Comparison of ENCODE assay signal across 6 cellular contexts in the genomic region with DNA sequence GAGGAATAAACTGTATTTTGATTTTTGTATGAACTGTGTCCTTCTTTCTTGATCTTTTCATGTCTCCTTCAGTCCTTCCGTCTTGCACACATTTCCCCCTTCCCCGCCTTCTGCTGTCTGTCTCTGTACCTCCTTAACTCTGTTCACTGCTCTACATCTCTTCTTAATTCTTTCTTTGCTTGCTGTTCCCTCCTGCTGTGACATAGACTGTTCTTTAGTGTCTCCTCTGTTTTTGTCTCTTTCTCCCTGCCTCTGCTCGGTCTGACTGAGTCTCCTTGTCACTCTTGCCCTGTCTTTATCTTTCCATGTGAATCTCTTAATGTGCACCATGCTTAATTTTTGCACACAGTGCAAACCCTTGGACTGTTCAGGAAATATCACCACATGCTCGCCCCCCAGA.
"Had no signal": no experiment of that assay in that cellular context is flagged by ENCODE, and none has a peak within 500 bp of the region (broad histone marks: within the 10 kb centered on the region; RNA-seq: fewer than 3 reads in every experiment).

No MANE protein-coding gene starts in this region.

- H3K4me1 ChIP-seq: HAP-1 had no signal

- DNase-seq: GOT3, H7, IMR-90, KG1 had no signal

- H3K4me3 ChIP-seq: HAP-1, K562 had no signal

- H3K36me3 ChIP-seq: HAP-1 had no signal

- H3K9me3 ChIP-seq: HAP-1 had no signal
